In the genomic region with DNA sequence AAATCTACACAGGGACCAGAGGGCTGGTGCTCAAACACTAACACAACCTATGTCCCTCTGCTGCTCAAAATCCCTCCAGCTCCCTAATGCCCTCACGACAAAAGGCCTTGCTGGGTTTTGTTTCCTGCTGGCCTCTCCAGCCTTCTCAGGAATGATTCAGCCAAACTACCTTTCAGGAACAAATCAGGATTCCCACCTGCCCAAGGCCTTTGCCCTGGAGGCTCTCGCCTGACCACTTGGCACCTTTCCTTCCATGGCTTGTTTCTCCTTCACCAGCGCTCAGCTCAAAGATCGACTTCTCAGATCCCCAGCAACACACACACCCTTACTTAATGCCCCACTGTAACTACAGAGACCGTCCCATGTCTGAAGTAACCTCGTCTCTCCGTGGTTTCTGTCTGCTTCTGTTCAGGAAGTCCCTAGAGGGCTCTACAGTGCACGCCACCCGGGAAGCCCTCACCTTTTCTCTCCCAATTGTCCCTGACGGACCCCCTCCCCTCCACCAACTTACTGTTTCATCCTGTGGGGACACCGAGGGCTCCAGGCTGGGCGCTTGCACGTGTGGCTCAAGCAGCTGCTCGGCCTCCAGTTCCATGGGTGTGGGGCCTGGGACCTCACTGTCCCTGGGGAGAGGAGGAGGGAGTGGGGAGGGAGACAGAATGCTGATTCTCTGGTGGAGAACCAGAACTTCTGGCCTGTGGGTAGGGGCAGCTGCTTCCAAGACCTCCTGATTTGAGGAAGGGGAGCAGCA, we compare ENCODE assay signal across 16 cellular contexts. TPM values are rescaled to one million over a fixed set of nuclear protein-coding genes. Genes with fewer than 3 reads are reported as not detected.
A peak's percentile ranks its signal among the peaks of the same experiment; 100 is the strongest.
DNase-seq lines count a peak whose midpoint lies in the region; TF ChIP-seq lines count a peak whose summit lies in the region.
"Had no signal": no experiment of that assay in that cellular context is flagged by ENCODE, and none has a peak within 500 bp of the region (broad histone marks: within the 10 kb centered on the region; RNA-seq: fewer than 3 reads in every experiment).

No MANE protein-coding gene starts in this region.

- no peak for TF ChIP-seq EP300 in esophagus muscularis mucosa (IDR thresholded peaks at IDR 0.05)
- no peak for TF ChIP-seq EP300 in sigmoid colon (IDR thresholded peaks at IDR 0.05)

- intact Hi-C loops in esophagus muscularis mucosa (cut with DNase I) = no loop called here
- intact Hi-C loops in sigmoid colon (cut with DNase I) = no loop called here

- H3K9me2 ChIP-seq in OCI-LY1 (ENCODE audit: low read depth, low read length) = no peaks in the 10 kb centered on the region

- H3K27me3 ChIP-seq in OCI-LY1 (ENCODE audit: insufficient read depth, low read length) (no peaks in the 10 kb centered on the region), esophagus muscularis mucosa (no peaks in the 10 kb centered on the region), sigmoid colon (no peaks in the 10 kb centered on the region)
- H3K27me3 ChIP-seq: MG63 had no signal

- H3K4me2 ChIP-seq in OCI-LY1 (ENCODE audit: low read length) = peak overlapping the region; percentile 21; the same call in 1 of the 2 replicates

- DNase-seq in NCI-H2107 treated with DMSO at 0.1 percent for 48 hours (lab: John Stamatoyannopoulos, UW; ENCODE audit: unreplicated experiment) = peak; percentile 20
- DNase-seq in NCI-H2107 (lab: John Stamatoyannopoulos, UW) = no peak
- no peak for DNase-seq in esophagus muscularis mucosa (ENCODE audit: extremely low spot score)
- peak; percentile 69 for DNase-seq in sigmoid colon
- no peak for DNase-seq in NCI-H2196 (lab: John Stamatoyannopoulos, UW; ENCODE audit: unreplicated experiment)
- no peak for DNase-seq in cortex of kidney (lab: John Stamatoyannopoulos, UW)
- DNase-seq in NCI-H69 (lab: John Stamatoyannopoulos, UW) = no peak
- DNase-seq: activated CD4-positive, alpha-beta T cell treated with anti-CD3 and anti-CD28 coated beads for 4 hours; activated T-cell treated with anti-CD3 and anti-CD28 coated beads, Interleukin-2, amount 50 U/mL, for 24 hours; DMS 273 treated with DMSO at 0.1 percent for 48 hours; MG63; NCI-H2227 treated with DMSO at 0.1 percent for 48 hours; T-helper 17 cell had no signal

- 75% methylated on average over 11 of the region's 14 CpGs for WGBS in esophagus muscularis mucosa
- 77 to 85% methylated on average over 14 of the region's 14 CpGs for WGBS in sigmoid colon, 2 donors

- H3F3A ChIP-seq in OCI-LY1 (ENCODE audit: insufficient read depth, low read length) = no peaks in the 10 kb centered on the region

- H3K9ac ChIP-seq in OCI-LY1 (ENCODE audit: low read length) = peak overlapping the region; percentile 8; the same call in 1 of the 2 replicates

- H3K9me3 ChIP-seq in OCI-LY1 (ENCODE audit: low read length) (no peaks in the 10 kb centered on the region), esophagus muscularis mucosa (no peaks in the 10 kb centered on the region), sigmoid colon (no peaks in the 10 kb centered on the region)
- H3K9me3 ChIP-seq: MG63, neutrophil, upper lobe of left lung had no signal

- 0 out of 2 replicates have a peak, but pooled peaks cover 3% of the 10 kb centered on the region for H3K36me3 ChIP-seq in OCI-LY1 (ENCODE audit: insufficient read depth, low read length)
- H3K36me3 ChIP-seq in esophagus muscularis mucosa = peaks cover 20 to 53% (median 34%) of the 10 kb centered on the region in 4 donors
- H3K36me3 ChIP-seq in sigmoid colon = peaks cover 0 to 50% (median 36%) of the 10 kb centered on the region in 4 donors
- H3K36me3 ChIP-seq: neutrophil had no signal

- H3K4me1 ChIP-seq in OCI-LY1 (ENCODE audit: insufficient read depth, low read length, severe bottlenecking) (peaks cover 34% of the 10 kb centered on the region), esophagus muscularis mucosa (peaks cover 10 to 44% (median 35%) of the 10 kb centered on the region in 4 donors), sigmoid colon (peaks cover under 1 to 28% (median 18%) of the 10 kb centered on the region in 4 donors)

- H3K79me2 ChIP-seq in OCI-LY1 (ENCODE audit: insufficient read depth, low read length) = no peaks in the 10 kb centered on the region

- H3K4me3 ChIP-seq in OCI-LY1 (ENCODE audit: low read depth, low read length, poor library complexity, severe bottlenecking) (no peak overlapping the region), esophagus muscularis mucosa (no peak overlapping the region), sigmoid colon (no peak overlapping the region)
- H3K4me3 ChIP-seq: MG63, upper lobe of left lung had no signal

- TF ChIP-seq CTCF in OCI-LY1 (IDR thresholded peaks at IDR 0.05; ENCODE audit: low read length) (no peak), esophagus muscularis mucosa (IDR thresholded peaks at IDR 0.05) (no peak), sigmoid colon (IDR thresholded peaks at IDR 0.05) (no peak)

- no peak overlapping the region for H2AFZ ChIP-seq in OCI-LY1 (ENCODE audit: low read length)

- H4K20me1 ChIP-seq in OCI-LY1 (ENCODE audit: insufficient read depth, low read length) = no peaks in the 10 kb centered on the region

- H3K27ac ChIP-seq in OCI-LY1 (ENCODE audit: low read depth, low read length, poor library complexity, severe bottlenecking) (peak overlapping the region; percentile 77), esophagus muscularis mucosa (replicated peaks in 1 of 4) (peak overlapping the region; percentile 91 to 98 (median 97)), sigmoid colon (peak overlapping the region; percentile 89 to 99 (median 98))
- H3K27ac ChIP-seq: neutrophil had no signal

- no peak for TF ChIP-seq POLR2A in esophagus muscularis mucosa (IDR thresholded peaks at IDR 0.05; ENCODE audit: low read depth)
- TF ChIP-seq POLR2A in sigmoid colon (IDR thresholded peaks at IDR 0.05) = no peak

RNA-seq across cellular contexts. Expression of a gene that starts 3.3 kb away (rescaled TPM):
- 10 to 100 TPM; 18.2 to 39.9 (median 28.8) TPM for total RNA-seq in esophagus muscularis mucosa
- 10 to 100 TPM; 16.8 to 20.7 (median 18.7) TPM for total RNA-seq in sigmoid colon
- polyA plus RNA-seq in sigmoid colon = 10 to 100 TPM in 1 of 3 donors, 1 to 10 TPM in 2; 4.2 to 11.6 (median 7.8) TPM

RNA-seq across cellular contexts. Expression of a gene that starts 10.0 kb away (rescaled TPM):
- total RNA-seq in esophagus muscularis mucosa (100 to 1,000 TPM; 247 to 487 (median 347) TPM), sigmoid colon (100 to 1,000 TPM in 3 of 4 donors, 10 to 100 TPM in 1; 62.2 to 219 (median 168) TPM)
- polyA plus RNA-seq in sigmoid colon = 10 to 100 TPM in 1 of 3 donors, 1 to 10 TPM in 2; 7.2 to 43.0 (median 8.8) TPM

RNA-seq across cellular contexts. Expression of a gene that starts 20.3 kb away (rescaled TPM):
- total RNA-seq in esophagus muscularis mucosa (10 to 100 TPM; 56.0 to 88.7 (median 63.3) TPM), sigmoid colon (10 to 100 TPM; 21.1 to 59.5 (median 36.8) TPM)
- 10 to 100 TPM; 13.2 to 30.4 (median 14.8) TPM for polyA plus RNA-seq in sigmoid colon

RNA-seq across cellular contexts. Expression of a gene that starts 39.1 kb away (rescaled TPM):
- total RNA-seq in esophagus muscularis mucosa (not detected), sigmoid colon (not detected)
- not detected for polyA plus RNA-seq in sigmoid colon
- total RNA-seq: T-helper 17 cell, upper lobe of left lung had no signal

RNA-seq across cellular contexts. Expression of a gene that starts 41.6 kb away (rescaled TPM):
- 10 to 100 TPM in 3 of 4 donors, 1 to 10 TPM in 1; 8.6 to 27.7 (median 18.2) TPM for total RNA-seq in esophagus muscularis mucosa
- total RNA-seq in sigmoid colon = 1 to 10 TPM; 7.1 to 9.7 (median 8.8) TPM
- 10 to 100 TPM in 2 of 3 donors, 1 to 10 TPM in 1; 9.5 to 16.5 (median 10.8) TPM for polyA plus RNA-seq in sigmoid colon

Comparison
In these comparisons a context has a peak if more than half of its experiments do, and no peak if none do; other contexts are left out.
1. DNase-seq: peak in NCI-H2107 treated with DMSO at 0.1 percent for 48 hours (single experiment) and sigmoid colon (single experiment); none in NCI-H2107 (single experiment), esophagus muscularis mucosa (single experiment), NCI-H2196 (single experiment), cortex of kidney (single experiment) and NCI-H69 (single experiment).
2. Peak in every context shown above with its lines, with median percentiles within 50 percentile points of each other: H3K27ac ChIP-seq.